Comparison of ENCODE assay signal across 9 cellular contexts in the genomic region with DNA sequence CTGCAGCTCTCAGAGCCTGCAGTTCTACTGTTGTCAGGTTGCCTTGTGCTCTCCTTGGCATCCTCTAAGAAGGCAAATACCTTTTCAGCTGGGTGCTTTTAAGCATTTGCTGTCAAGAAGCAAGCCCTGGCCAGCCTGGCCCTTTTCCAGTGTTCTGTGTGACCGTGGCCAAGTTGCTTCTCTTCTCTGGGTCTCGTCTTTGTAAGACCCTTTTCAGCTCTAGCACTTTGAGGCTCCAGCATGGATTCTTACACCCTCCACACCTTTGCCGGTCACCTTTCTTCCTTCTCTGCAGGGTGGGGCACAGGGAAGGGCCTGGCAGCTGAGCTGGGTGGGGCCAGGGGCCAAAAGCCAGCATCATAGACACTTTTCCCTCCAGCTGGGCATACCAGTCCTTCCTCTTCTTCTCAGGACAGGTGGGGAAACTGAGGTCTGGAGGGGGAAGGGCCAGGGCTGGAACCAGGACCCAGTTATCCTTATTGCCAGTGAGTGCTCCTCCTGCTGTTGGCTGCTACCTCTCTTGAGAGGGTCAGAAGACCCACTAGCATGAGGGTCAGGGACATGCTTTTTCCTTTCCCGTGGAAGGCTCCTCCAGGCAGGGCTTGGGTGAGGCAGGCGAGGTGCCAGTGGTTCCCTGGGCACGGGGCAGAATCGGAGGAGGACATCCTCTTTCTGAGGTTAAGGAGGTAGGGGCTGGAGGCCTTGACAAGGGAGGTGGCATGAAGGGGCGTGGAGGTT. TPM values are rescaled to one million over a fixed set of nuclear protein-coding genes. Genes with fewer than 3 reads are reported as not detected.
DNase-seq lines count a peak whose midpoint lies in the region; ATAC-seq and TF ChIP-seq lines count a peak whose summit lies in the region.
"Had no signal": no experiment of that assay in that cellular context is flagged by ENCODE, and none has a peak within 500 bp of the region (broad histone marks: within the 10 kb centered on the region; RNA-seq: fewer than 3 reads in every experiment).

No MANE protein-coding gene starts in this region.

- TF ChIP-seq CTCF in gastroesophageal sphincter (IDR thresholded peaks at IDR 0.05) (no peak), osteoblast (IDR thresholded peaks at IDR 0.05; ENCODE audit: extremely low read depth, low read depth, low read length) (no peak), transverse colon (IDR thresholded peaks at IDR 0.05) (no peak)

- no peak overlapping the region for H3K4me3 ChIP-seq in gastroesophageal sphincter
- no peak overlapping the region for H3K4me3 ChIP-seq in osteoblast (ENCODE audit: insufficient read depth, low read length)
- no peak overlapping the region for H3K4me3 ChIP-seq in transverse colon

- peaks cover 45% of the 10 kb centered on the region for H4K20me1 ChIP-seq in osteoblast (ENCODE audit: insufficient read depth, low read length)

- H3K36me3 Mint-ChIP-seq in natural killer cell treated with Interleukin-12 subunit alpha and Interleukin-12 subunit beta and Interleukin-15 and Interleukin-18, amount 100 ng/mL, for 72 hours = no peaks in the 10 kb centered on the region

- H3K4me1 Mint-ChIP-seq in natural killer cell treated with Interleukin-12 subunit alpha and Interleukin-12 subunit beta and Interleukin-15 and Interleukin-18, amount 100 ng/mL, for 72 hours (ENCODE audit: low read depth in 2 of 2) = peaks cover 0 to under 1% of the 10 kb centered on the region in 2 donors

- H2AFZ ChIP-seq in osteoblast (ENCODE audit: low read length) = no peak overlapping the region

- intact Hi-C loops in transverse colon (cut with DNase I; ENCODE audit: low total_unique reads) = loop anchor here (1.0 kb wide), 1 partner anchor 34 kb away; no protein-coding TSS in a partner anchor

- H3K4me1 ChIP-seq in gastroesophageal sphincter (peaks cover 7 to 100% (median 77%) of the 10 kb centered on the region in 3 donors), osteoblast (ENCODE audit: insufficient read depth, low read length) (peaks cover 83% of the 10 kb centered on the region), transverse colon (peaks cover 71 to 93% (median 83%) of the 10 kb centered on the region in 4 donors)

- no peak for TF ChIP-seq POLR2A in gastroesophageal sphincter (IDR thresholded peaks at IDR 0.05)
- no peak for TF ChIP-seq POLR2A in transverse colon (IDR thresholded peaks at IDR 0.05)
- no peak for TF ChIP-seq POLR2A in GM18505 (IDR thresholded peaks at IDR 0.05; ENCODE audit: borderline replicate concordance, extremely low read depth, insufficient read depth, insufficient read length)

- H3K36me3 ChIP-seq in gastroesophageal sphincter = no peaks in the 10 kb centered on the region
- peaks cover 23% of the 10 kb centered on the region for H3K36me3 ChIP-seq in osteoblast (ENCODE audit: insufficient read depth, low read length)
- H3K36me3 ChIP-seq in transverse colon = no peaks in the 10 kb centered on the region

- peaks cover 100% of the 10 kb centered on the region for H3K79me2 ChIP-seq in osteoblast (ENCODE audit: insufficient read depth, low read length)

- H3K9me3 Mint-ChIP-seq in natural killer cell treated with Interleukin-12 subunit alpha and Interleukin-12 subunit beta and Interleukin-15 and Interleukin-18, amount 100 ng/mL, for 72 hours = no peaks in the 10 kb centered on the region

- H3K4me2 ChIP-seq in osteoblast (ENCODE audit: insufficient read depth, low read length) = no peak overlapping the region

- in situ Hi-C loops in transverse colon (cut with MboI; ENCODE audit: low pct_ligation_motif_present in 1 of 4, low pct_unique_long_range_greater_than_20kb in 1 of 4, low sequenced_read_pairs in 3 of 4) = no loop called here

- H3K9me3 ChIP-seq in gastroesophageal sphincter (no peaks in the 10 kb centered on the region), osteoblast (ENCODE audit: low read depth, low read length) (no peaks in the 10 kb centered on the region), transverse colon (no peaks in the 10 kb centered on the region)

- ATAC-seq in gastroesophageal sphincter = no peak
- ATAC-seq in natural killer cell treated with Interleukin-12 subunit alpha and Interleukin-12 subunit beta and Interleukin-15 and Interleukin-18, amount 100 ng/mL, for 72 hours = no peak
- no peak for ATAC-seq in GM18505 (IDR thresholded peaks at IDR 0.05; ENCODE audit: unreplicated experiment)

- 13 to 25% methylated on average over 2 to 3 of the region's 8 CpGs for WGBS in gastroesophageal sphincter (ENCODE audit: low coverage in 1 of 2), 2 donors
- WGBS in transverse colon (ENCODE audit: low coverage in 1 of 2), 2 donors = 25 to 49% methylated on average over 2 to 8 of the region's 8 CpGs

- no peak overlapping the region for H3K4me3 Mint-ChIP-seq in natural killer cell treated with Interleukin-12 subunit alpha and Interleukin-12 subunit beta and Interleukin-15 and Interleukin-18, amount 100 ng/mL, for 72 hours

- H3K27me3 Mint-ChIP-seq in natural killer cell treated with Interleukin-12 subunit alpha and Interleukin-12 subunit beta and Interleukin-15 and Interleukin-18, amount 100 ng/mL, for 72 hours = no peaks in the 10 kb centered on the region

- H3K27ac ChIP-seq in angular gyrus (ENCODE audit: low read depth, low read length) (peak overlapping the region; percentile 76), gastroesophageal sphincter (peak overlapping the region in 3 of 4 donors; percentile 15 to 73 (median 50)), osteoblast (ENCODE audit: low read depth, low read length) (peak overlapping the region; percentile 97), transverse colon (peak overlapping the region; percentile 70 to 92 (median 82))

- no peak for DNase-seq in osteoblast (ENCODE audit: insufficient read length, low spot score, missing footprints)
- peak; percentile 79 for DNase-seq in transverse colon
- no peak for DNase-seq in natural killer cell treated with Interleukin-12 subunit alpha and Interleukin-12 subunit beta and Interleukin-15 and Interleukin-18, amount 100 ng/mL, for 72 hours (ENCODE audit: low spot score)
- no peak for DNase-seq in activated CD4-positive, alpha-beta T cell treated with anti-CD3 and anti-CD28 coated beads for 4 hours
- DNase-seq: activated CD8-positive, alpha-beta memory T cell treated with anti-CD3 and anti-CD28 coated beads, Interleukin-2, amount 50 U/mL, for 48 hours; anterior cingulate cortex had no signal

- TF ChIP-seq EP300 in gastroesophageal sphincter (IDR thresholded peaks at IDR 0.05) (no peak), transverse colon (IDR thresholded peaks at IDR 0.05; ENCODE audit: low read depth) (no peak)

- H3K27me3 ChIP-seq in gastroesophageal sphincter (no peaks in the 10 kb centered on the region), osteoblast (ENCODE audit: insufficient read depth, low read length) (no peaks in the 10 kb centered on the region), transverse colon (no peaks in the 10 kb centered on the region)

- no peak overlapping the region for H3K27ac Mint-ChIP-seq in natural killer cell treated with Interleukin-12 subunit alpha and Interleukin-12 subunit beta and Interleukin-15 and Interleukin-18, amount 100 ng/mL, for 72 hours

RNA-seq across cellular contexts. Expression of a gene that starts 0.5 kb away (rescaled TPM):
- total RNA-seq in gastroesophageal sphincter (100 to 1,000 TPM in 1 of 4 donors, 10 to 100 TPM in 3; 58.3 to 146 (median 72.1) TPM), osteoblast (89.9 and 104 TPM in 2 replicates), transverse colon (100 to 1,000 TPM in 1 of 4 donors, 10 to 100 TPM in 3; 68.8 to 104 (median 96.4) TPM)
- total RNA-seq in natural killer cell treated with Interleukin-12 subunit alpha and Interleukin-12 subunit beta and Interleukin-15 and Interleukin-18, amount 100 ng/mL, for 72 hours = 1 to 10 TPM; 4.0 to 7.8 TPM

RNA-seq across cellular contexts. Expression of a gene that starts 57.9 kb away (rescaled TPM):
- total RNA-seq in gastroesophageal sphincter = 1,000 to 10,000 TPM; 1,275 to 3,828 (median 2,502) TPM
- 1,720 and 2,211 TPM in 2 replicates for total RNA-seq in osteoblast
- total RNA-seq in transverse colon = 1,000 to 10,000 TPM; 1,179 to 2,387 (median 1,878) TPM
- 1,000 to 10,000 TPM; 1,429 to 1,580 TPM for total RNA-seq in natural killer cell treated with Interleukin-12 subunit alpha and Interleukin-12 subunit beta and Interleukin-15 and Interleukin-18, amount 100 ng/mL, for 72 hours

Comparison
In these comparisons a context has a peak if more than half of its experiments do, and no peak if none do; other contexts are left out.
1. RNA of a gene that starts 0.5 kb away (total RNA-seq): 89.9 to 104 TPM in osteoblast, 68.8 to 104 TPM in transverse colon and 58.3 to 146 TPM in gastroesophageal sphincter; 4.0 to 7.8 TPM in natural killer cell treated with Interleukin-12 subunit alpha and Interleukin-12 subunit beta and Interleukin-15 and Interleukin-18, amount 100 ng/mL, for 72 hours; every median in the first group is over 4 times any median in the second.
2. Peak in every context shown above with its lines, with median percentiles within 50 percentile points of each other: H3K27ac ChIP-seq.